22 cellular contexts compared by ENCODE assay signal in genomic region chr4:105596676-105597075, GRCh38. TPM values are rescaled to one million over a fixed set of nuclear protein-coding genes. Genes with fewer than 3 reads are reported as not detected.
DNase-seq lines count a peak whose midpoint lies in the region; ATAC-seq and TF ChIP-seq lines count a peak whose summit lies in the region.
"Had no signal": no experiment of that assay in that cellular context is flagged by ENCODE, and none has a peak within 500 bp of the region (broad histone marks: within the 10 kb centered on the region; RNA-seq: fewer than 3 reads in every experiment).

No MANE protein-coding gene starts in this region.

- H3K36me3 ChIP-seq in GM23338 (ENCODE audit: insufficient read depth) (no peaks in the 10 kb centered on the region), endodermal cell (ENCODE audit: control insufficient read depth, insufficient read depth, low read length) (no peaks in the 10 kb centered on the region), neural progenitor cell (no peaks in the 10 kb centered on the region)
- no peaks in the 10 kb centered on the region for H3K36me3 ChIP-seq in naive thymus-derived CD4-positive, alpha-beta T cell (ENCODE audit: control insufficient read depth in 2 of 3, insufficient read depth in 3 of 3, low read length in 3 of 3)
- H3K36me3 ChIP-seq: BLaER1 treated with 17β-estradiol and CSF1 and Interleukin-3, amounts not matched to agents 10 nM and 100 nM; Peyer's patch had no signal

- CTCF ChIA-PET in naive thymus-derived CD4-positive, alpha-beta T cell (lab: Charles Lee): no interaction called here

- no peaks in the 10 kb centered on the region for H4K20me1 ChIP-seq in GM23338 (replicated peaks; ENCODE audit: insufficient read depth)
- no peaks in the 10 kb centered on the region for H4K20me1 ChIP-seq in neural progenitor cell (ENCODE audit: low read depth)
- H4K20me1 ChIP-seq: BLaER1 treated with 17β-estradiol and CSF1 and Interleukin-3, amounts not matched to agents 10 nM and 100 nM had no signal

- 89 to 94% methylated on average over 4 to 6 of the region's 6 CpGs for WGBS in endodermal cell (ENCODE audit: insufficient coverage in 1 of 2, insufficient read length in 1 of 2), 2 experiments

- no peaks in the 10 kb centered on the region for H3K9me3 ChIP-seq in endodermal cell (ENCODE audit: control insufficient read depth, low read length)
- H3K9me3 ChIP-seq in neural progenitor cell (ENCODE audit: low read depth): no peaks in the 10 kb centered on the region
- H3K9me3 ChIP-seq in naive thymus-derived CD4-positive, alpha-beta T cell (ENCODE audit: control insufficient read depth in 2 of 3, low read length in 3 of 3): no peaks in the 10 kb centered on the region
- H3K9me3 ChIP-seq: A549; BLaER1 treated with 17β-estradiol and CSF1 and Interleukin-3, amounts not matched to agents 10 nM and 100 nM; Peyer's patch had no signal

- H3K27me3 Mint-ChIP-seq in GM23338 (ENCODE audit: insufficient read depth, low read depth, poor library complexity): no peaks in the 10 kb centered on the region
- no peaks in the 10 kb centered on the region for H3K27me3 Mint-ChIP-seq in endodermal cell (ENCODE audit: insufficient read depth)
- H3K27me3 Mint-ChIP-seq in neural progenitor cell (ENCODE audit: insufficient read depth, low read depth): no peaks in the 10 kb centered on the region
- H3K27me3 Mint-ChIP-seq in CD14-positive monocyte (ENCODE audit: low read depth in 3 of 3): peaks cover 0 to 1% (median 0%) of the 10 kb centered on the region in 3 donors
- H3K27me3 Mint-ChIP-seq in naive thymus-derived CD4-positive, alpha-beta T cell: peaks cover 10 to 33% (median 30%) of the 10 kb centered on the region in 5 donors

- H3K27ac ChIP-seq in GM23338 (ENCODE audit: low read depth): no peak overlapping the region
- peak overlapping the region; percentile 97 for H3K27ac ChIP-seq in VCaP
- no peak overlapping the region for H3K27ac ChIP-seq in endodermal cell (ENCODE audit: low read depth, low read length)
- H3K27ac ChIP-seq in neural progenitor cell: no peak overlapping the region
- no peak overlapping the region for H3K27ac ChIP-seq in naive thymus-derived CD4-positive, alpha-beta T cell (ENCODE audit: low read depth, low read length)
- H3K27ac ChIP-seq: BLaER1 treated with 17β-estradiol and CSF1 and Interleukin-3, amounts not matched to agents 10 nM and 100 nM; Peyer's patch; SK-N-MC had no signal

- POLR2A ChIA-PET in naive thymus-derived CD4-positive, alpha-beta T cell (lab: Charles Lee): no interaction called here

- H3K9ac ChIP-seq in endodermal cell (ENCODE audit: extremely low read depth, low read length, poor library complexity, severe bottlenecking) (no peak overlapping the region), neural progenitor cell (no peak overlapping the region)
- H3K9ac ChIP-seq: BLaER1 treated with 17β-estradiol and CSF1 and Interleukin-3, amounts not matched to agents 10 nM and 100 nM had no signal

- DNase-seq in GM23338 (ENCODE audit: low spot score): peak; percentile 49
- peak; percentile 49 for DNase-seq in endodermal cell
- DNase-seq in neural progenitor cell (ENCODE audit: low spot score): peak; percentile 35
- DNase-seq in CD14-positive monocyte (ENCODE audit: low spot score): no peak
- no peak for DNase-seq in SKM-1 treated with dmso at 0.1 percent for 144 hours (lab: John Stamatoyannopoulos, UW; ENCODE audit: unreplicated experiment)
- no peak for DNase-seq in naive thymus-derived CD4-positive, alpha-beta T cell
- DNase-seq: AML-193; CD4-positive, alpha-beta memory T cell; COR-L47; Kasumi-1; MV-4-11; NCI-H1105; NCI-H146; NCI-H2029; NCI-H526 treated with DMSO at 0.1 percent for 48 hours; Peyer's patch; SIG-M5; SW 1271 had no signal

- TF ChIP-seq CTCF in GM23338 (conservative IDR thresholded peaks at IDR 0.05; ENCODE audit: low read depth in 2 of 2): no peak
- TF ChIP-seq CTCF in VCaP (conservative IDR thresholded peaks at IDR 0.05): no peak
- peak; percentile 46 for TF ChIP-seq CTCF in endodermal cell (conservative IDR thresholded peaks at IDR 0.05)
- TF ChIP-seq CTCF in neural progenitor cell (IDR thresholded peaks at IDR 0.05): no peak
- TF ChIP-seq CTCF in CD14-positive monocyte (IDR thresholded peaks at IDR 0.05): no peak

- H3K4me2 ChIP-seq in GM23338 (no peak overlapping the region), neural progenitor cell (no peak overlapping the region)
- H3K4me2 ChIP-seq: A549; BLaER1 treated with 17β-estradiol and CSF1 and Interleukin-3, amounts not matched to agents 10 nM and 100 nM had no signal

- no peaks in the 10 kb centered on the region for H3K27me3 ChIP-seq in GM23338 (ENCODE audit: insufficient read depth)
- H3K27me3 ChIP-seq in endodermal cell (ENCODE audit: control insufficient read depth, insufficient read depth, low read length, poor library complexity, severe bottlenecking): no peaks in the 10 kb centered on the region
- H3K27me3 ChIP-seq in neural progenitor cell: no peaks in the 10 kb centered on the region
- H3K27me3 ChIP-seq in naive thymus-derived CD4-positive, alpha-beta T cell (ENCODE audit: control insufficient read depth in 2 of 2, insufficient read depth in 2 of 2, low read length in 2 of 2): no peaks in the 10 kb centered on the region
- H3K27me3 ChIP-seq: BLaER1 treated with 17β-estradiol and CSF1 and Interleukin-3, amounts not matched to agents 10 nM and 100 nM; Peyer's patch had no signal

- no peaks in the 10 kb centered on the region; the same call in 1 of the 2 replicates for H3K4me1 ChIP-seq in GM23338 (ENCODE audit: insufficient read depth)
- H3K4me1 ChIP-seq in endodermal cell (ENCODE audit: control insufficient read depth, insufficient read depth, low read length): peaks cover 8% of the 10 kb centered on the region
- H3K4me1 ChIP-seq in neural progenitor cell: peaks cover 34% of the 10 kb centered on the region
- no peaks in the 10 kb centered on the region for H3K4me1 ChIP-seq in naive thymus-derived CD4-positive, alpha-beta T cell (ENCODE audit: control insufficient read depth in 2 of 2, insufficient read depth in 2 of 2, low read length in 2 of 2)
- H3K4me1 ChIP-seq: BLaER1 treated with 17β-estradiol and CSF1 and Interleukin-3, amounts not matched to agents 10 nM and 100 nM; Peyer's patch had no signal

- peak; percentile 87 for ATAC-seq in GM23338
- no peak for ATAC-seq in naive thymus-derived CD4-positive, alpha-beta T cell

- no peaks in the 10 kb centered on the region for H3K79me2 ChIP-seq in GM23338 (replicated peaks; ENCODE audit: insufficient read depth)
- H3K79me2 ChIP-seq in neural progenitor cell (ENCODE audit: low read depth): no peaks in the 10 kb centered on the region

- H3K27ac Mint-ChIP-seq in GM23338 (no peak overlapping the region), endodermal cell (no peak overlapping the region), neural progenitor cell (peak overlapping the region; percentile 66), CD14-positive monocyte (no peak overlapping the region)
- H3K27ac Mint-ChIP-seq in naive thymus-derived CD4-positive, alpha-beta T cell: no peak overlapping the region
- H3K27ac Mint-ChIP-seq: CD4-positive, alpha-beta memory T cell had no signal

- H2AFZ ChIP-seq in GM23338 (0 out of 2 replicates have a peak overlapping the region, but pooled peaks have one; percentile 24), neural progenitor cell (replicated peaks) (peak overlapping the region; percentile 99)

- H3K36me3 Mint-ChIP-seq in GM23338 (ENCODE audit: low read depth) (no peaks in the 10 kb centered on the region), endodermal cell (ENCODE audit: low read depth) (no peaks in the 10 kb centered on the region), neural progenitor cell (no peaks in the 10 kb centered on the region), CD14-positive monocyte (no peaks in the 10 kb centered on the region)
- no peaks in the 10 kb centered on the region for H3K36me3 Mint-ChIP-seq in naive thymus-derived CD4-positive, alpha-beta T cell
- H3K36me3 Mint-ChIP-seq: CD4-positive, alpha-beta memory T cell had no signal

- no peaks in the 10 kb centered on the region for H3K9me3 Mint-ChIP-seq in GM23338
- no peaks in the 10 kb centered on the region for H3K9me3 Mint-ChIP-seq in endodermal cell
- no peaks in the 10 kb centered on the region for H3K9me3 Mint-ChIP-seq in neural progenitor cell
- no peaks in the 10 kb centered on the region for H3K9me3 Mint-ChIP-seq in CD14-positive monocyte
- peaks cover 0 to 1% (median 0%) of the 10 kb centered on the region in 11 donors for H3K9me3 Mint-ChIP-seq in naive thymus-derived CD4-positive, alpha-beta T cell
- H3K9me3 Mint-ChIP-seq: CD4-positive, alpha-beta memory T cell had no signal

- H3K9me2 ChIP-seq in GM23338 (ENCODE audit: insufficient read depth): no peaks in the 10 kb centered on the region

- intact Hi-C loops in CD14-positive monocyte (cut with micrococcal nuclease): no loop called here
- intact Hi-C loops in naive thymus-derived CD4-positive, alpha-beta T cell (cut with micrococcal nuclease): no loop called here

- peaks cover 2% of the 10 kb centered on the region; the same call in 1 of the 3 replicates for H3K4me1 Mint-ChIP-seq in GM23338
- peaks cover 10% of the 10 kb centered on the region for H3K4me1 Mint-ChIP-seq in endodermal cell
- H3K4me1 Mint-ChIP-seq in neural progenitor cell: no peaks in the 10 kb centered on the region
- H3K4me1 Mint-ChIP-seq in CD14-positive monocyte: no peaks in the 10 kb centered on the region
- H3K4me1 Mint-ChIP-seq in naive thymus-derived CD4-positive, alpha-beta T cell: no peaks in the 10 kb centered on the region
- H3K4me1 Mint-ChIP-seq: CD4-positive, alpha-beta memory T cell had no signal

- H3K4me3 ChIP-seq in GM23338 (no peak overlapping the region), endodermal cell (ENCODE audit: low read length) (no peak overlapping the region), neural progenitor cell (no peak overlapping the region)
- H3K4me3 ChIP-seq in naive thymus-derived CD4-positive, alpha-beta T cell (ENCODE audit: low read length): no peak overlapping the region
- H3K4me3 ChIP-seq: A549; BLaER1 treated with 17β-estradiol and CSF1 and Interleukin-3, amounts not matched to agents 10 nM and 100 nM; Peyer's patch; SK-N-MC had no signal

- no peak overlapping the region for H3K4me3 Mint-ChIP-seq in GM23338
- no peak overlapping the region for H3K4me3 Mint-ChIP-seq in endodermal cell
- no peak overlapping the region for H3K4me3 Mint-ChIP-seq in neural progenitor cell
- no peak overlapping the region for H3K4me3 Mint-ChIP-seq in CD14-positive monocyte
- no peak overlapping the region for H3K4me3 Mint-ChIP-seq in naive thymus-derived CD4-positive, alpha-beta T cell
- H3K4me3 Mint-ChIP-seq: CD4-positive, alpha-beta memory T cell had no signal

- H3F3A ChIP-seq in GM23338 (replicated peaks; ENCODE audit: low read depth) (no peaks in the 10 kb centered on the region), neural progenitor cell (ENCODE audit: low read depth) (peaks cover 11% of the 10 kb centered on the region)

RNA-seq across cellular contexts. Expression of gene ARHGEF38, which starts 44.3 kb away (rescaled TPM):
- not detected in 2 replicates for total RNA-seq in GM23338 (2014; rRNA removed; shearing (Covaris generic))
- 0.58 TPM in 1 of 2 replicates, not detected in the other for polyA plus RNA-seq in GM23338 (2016; fragmentation: Nextera tagmentation; extraction: Ambion mirVana)
- total RNA-seq in endodermal cell: 1 to 10 TPM in 1 of 2 donors, under 1 TPM in 1; 0.51 to 2.1 TPM
- polyA plus RNA-seq in endodermal cell (2013, experiment 1 of 2): not detected
- polyA plus RNA-seq in endodermal cell (2013, experiment 2 of 2): 0.04 TPM
- 0.28 and 0.37 TPM in 2 replicates for total RNA-seq in neural progenitor cell (ENCODE audit: low replicate concordance)
- not detected for polyA plus RNA-seq in CD14-positive monocyte
- not detected for total RNA-seq in naive thymus-derived CD4-positive, alpha-beta T cell
- polyA plus RNA-seq in naive thymus-derived CD4-positive, alpha-beta T cell: under 1 TPM in 1 of 2 donors, not detected in 1; 0.45 TPM
- total RNA-seq: CD4-positive, alpha-beta memory T cell had no signal

Comparison
In these comparisons a context has a peak if more than half of its experiments do, and no peak if none do; other contexts are left out.
1. DNase-seq: peak in GM23338 (single experiment), endodermal cell (single experiment) and neural progenitor cell (single experiment); none in CD14-positive monocyte (single experiment), SKM-1 treated with dmso at 0.1 percent for 144 hours (single experiment) and naive thymus-derived CD4-positive, alpha-beta T cell (0 of 9).